ENCODE assay signal across 11 cellular contexts in genomic region chr18:69987870-69988269, GRCh38. TPM values are rescaled to one million over a fixed set of nuclear protein-coding genes. Genes with fewer than 3 reads are reported as not detected.
"Had no signal": no experiment of that assay in that cellular context is flagged by ENCODE, and none has a peak within 500 bp of the region (broad histone marks: within the 10 kb centered on the region; RNA-seq: fewer than 3 reads in every experiment).

No MANE protein-coding gene starts in this region.

- H3K9me3 ChIP-seq: HAP-1 had no signal

- H3K4me1 ChIP-seq: HAP-1 had no signal

- ATAC-seq: GM23338, HCT116 had no signal

- H3K4me2 ChIP-seq: GM23338 had no signal

- FAIRE-seq: H1, H54 had no signal

- H2AFZ ChIP-seq: GM23248, GM23338 had no signal

- H3K36me3 ChIP-seq: HAP-1 had no signal

- H3K27ac ChIP-seq: GM23248 had no signal

- DNase-seq: GM23248, GOT3, H7, H9, HCEC 1CT, HFFc6 had no signal

- H3K9ac ChIP-seq: GM23248 had no signal

- H3K4me3 ChIP-seq: GM23248, GM23338, HAP-1 had no signal

RNA-seq across cellular contexts. Expression of gene CD226, which starts 40.2 kb away (rescaled TPM):
- total RNA-seq: GM23338, H1, H7, H9 had no signal
- polyA plus RNA-seq: GM23338, H1 had no signal
